Comparison of ENCODE assay signal across 18 cellular contexts in the genomic region with DNA sequence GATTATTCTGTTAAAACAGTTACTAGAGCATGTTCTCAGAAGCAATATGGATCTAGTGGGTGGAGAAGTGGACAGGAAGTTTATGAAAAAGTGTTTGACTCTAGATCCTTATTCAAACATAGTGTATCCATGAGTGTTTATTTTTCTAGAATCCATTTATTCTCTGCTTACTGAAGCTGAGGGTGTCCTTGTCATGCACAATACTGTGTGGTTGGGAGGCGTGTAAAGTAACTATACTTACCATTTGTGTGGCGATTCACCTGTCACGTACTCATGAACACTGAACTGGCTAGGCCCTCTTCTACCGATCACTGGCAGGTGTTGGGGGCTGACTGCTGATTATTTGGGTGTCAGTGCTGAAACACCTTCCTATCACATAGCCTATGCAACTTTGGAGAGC.
"Had no signal": no experiment of that assay in that cellular context is flagged by ENCODE, and none has a peak within 500 bp of the region (broad histone marks: within the 10 kb centered on the region; RNA-seq: fewer than 3 reads in every experiment).

No MANE protein-coding gene starts in this region.

- DNase-seq: activated CD4-positive, alpha-beta T cell treated with anti-CD3 and anti-CD28 coated beads, Interleukin-2, amount 50 U/mL, for 1 hour; activated gamma-delta T cell treated with Interleukin-2 at 50 U/mL for 16 hours; activated naive CD8-positive, alpha-beta T cell treated with anti-CD3 and anti-CD28 coated beads for 36 hours; body of pancreas; effector memory CD8-positive, alpha-beta T cell; esophagus squamous epithelium; heart right ventricle; left ventricle myocardium inferior; mammary epithelial cell; midbrain; nephron progenitor cell; nucleus accumbens; sigmoid colon; stimulated activated CD4-positive, alpha-beta T cell treated with anti-CD3 and anti-CD28 coated beads, Interleukin-4, amount 100 ng/mL, for 24 hours; stomach; upper lobe of left lung had no signal

- H3K9me3 ChIP-seq: body of pancreas, esophagus squamous epithelium, upper lobe of left lung had no signal

- H3K27ac ChIP-seq: body of pancreas, esophagus squamous epithelium, heart right ventricle, left ventricle myocardium inferior, sigmoid colon, stomach, upper lobe of left lung had no signal

- H3K36me3 ChIP-seq: esophagus squamous epithelium, heart right ventricle, left ventricle myocardium inferior, sigmoid colon, stomach, upper lobe of left lung had no signal

- H3K27me3 ChIP-seq: body of pancreas, esophagus squamous epithelium, heart right ventricle, sigmoid colon, stomach, upper lobe of left lung had no signal

- H3K9me3 Mint-ChIP-seq: activated T-helper 1 cell treated with anti-CD3 and anti-CD28 coated beads, Interleukin-12 subunit alpha, Interleukin-12 subunit beta, Interleukin-2, Interleukin-4 antibody, amounts not matched to agents 30 ng/mL and 10 ng/mL and 1 ng/mL, durations not matched to agents 14 hours and 24 hours and 36 hours had no signal

- H3K4me3 Mint-ChIP-seq: activated naive CD8-positive, alpha-beta T cell treated with anti-CD3 and anti-CD28 coated beads for 36 hours; activated T-helper 1 cell treated with anti-CD3 and anti-CD28 coated beads, Interleukin-12 subunit alpha, Interleukin-12 subunit beta, Interleukin-2, Interleukin-4 antibody, amounts not matched to agents 30 ng/mL and 10 ng/mL and 1 ng/mL, durations not matched to agents 14 hours and 24 hours and 36 hours; effector memory CD8-positive, alpha-beta T cell; nephron progenitor cell; stimulated activated effector memory CD8-positive, alpha-beta T cell treated with anti-CD3 and anti-CD28 coated beads, Interleukin-12 subunit alpha, Interleukin-12 subunit beta, amount 100 ng/mL, for 72 hours had no signal

- H3K4me1 Mint-ChIP-seq: activated naive CD8-positive, alpha-beta T cell treated with anti-CD3 and anti-CD28 coated beads for 36 hours; stimulated activated effector memory CD8-positive, alpha-beta T cell treated with anti-CD3 and anti-CD28 coated beads, Interleukin-12 subunit alpha, Interleukin-12 subunit beta, amount 100 ng/mL, for 72 hours had no signal

- H3K36me3 Mint-ChIP-seq: activated naive CD8-positive, alpha-beta T cell treated with anti-CD3 and anti-CD28 coated beads for 36 hours; stimulated activated effector memory CD8-positive, alpha-beta T cell treated with anti-CD3 and anti-CD28 coated beads, Interleukin-12 subunit alpha, Interleukin-12 subunit beta, amount 100 ng/mL, for 72 hours had no signal

- H3K4me1 ChIP-seq: body of pancreas, esophagus squamous epithelium, heart right ventricle, left ventricle myocardium inferior, sigmoid colon, stomach, upper lobe of left lung had no signal

- H3K4me3 ChIP-seq: body of pancreas, esophagus squamous epithelium, heart right ventricle, left ventricle myocardium inferior, sigmoid colon, stomach, upper lobe of left lung had no signal

- H3K27ac Mint-ChIP-seq: activated naive CD8-positive, alpha-beta T cell treated with anti-CD3 and anti-CD28 coated beads for 36 hours; activated T-helper 1 cell treated with anti-CD3 and anti-CD28 coated beads, Interleukin-12 subunit alpha, Interleukin-12 subunit beta, Interleukin-2, Interleukin-4 antibody, amounts not matched to agents 30 ng/mL and 10 ng/mL and 1 ng/mL, durations not matched to agents 14 hours and 24 hours and 36 hours; effector memory CD8-positive, alpha-beta T cell; nephron progenitor cell; stimulated activated effector memory CD8-positive, alpha-beta T cell treated with anti-CD3 and anti-CD28 coated beads, Interleukin-12 subunit alpha, Interleukin-12 subunit beta, amount 100 ng/mL, for 72 hours had no signal

- ATAC-seq: body of pancreas; effector memory CD8-positive, alpha-beta T cell; heart right ventricle; stimulated activated effector memory CD8-positive, alpha-beta T cell treated with anti-CD3 and anti-CD28 coated beads, Interleukin-12 subunit alpha, Interleukin-12 subunit beta, amount 100 ng/mL, for 72 hours had no signal
